ENCODE assay signal across 5 cellular contexts in genomic region chr9:99383536-99383935, GRCh38.
"Had no signal": no experiment of that assay in that cellular context is flagged by ENCODE, and none has a peak within 500 bp of the region (broad histone marks: within the 10 kb centered on the region; RNA-seq: fewer than 3 reads in every experiment).

No MANE protein-coding gene starts in this region.

- FAIRE-seq: HTR-8/SVneo had no signal

- H3K9ac ChIP-seq: KMS-11 had no signal

- DNase-seq: KBM-7, KG1 had no signal

- H3K4me2 ChIP-seq: KMS-11 had no signal

- H3K27ac ChIP-seq: HL-60, KMS-11 had no signal
